In the genomic region with DNA sequence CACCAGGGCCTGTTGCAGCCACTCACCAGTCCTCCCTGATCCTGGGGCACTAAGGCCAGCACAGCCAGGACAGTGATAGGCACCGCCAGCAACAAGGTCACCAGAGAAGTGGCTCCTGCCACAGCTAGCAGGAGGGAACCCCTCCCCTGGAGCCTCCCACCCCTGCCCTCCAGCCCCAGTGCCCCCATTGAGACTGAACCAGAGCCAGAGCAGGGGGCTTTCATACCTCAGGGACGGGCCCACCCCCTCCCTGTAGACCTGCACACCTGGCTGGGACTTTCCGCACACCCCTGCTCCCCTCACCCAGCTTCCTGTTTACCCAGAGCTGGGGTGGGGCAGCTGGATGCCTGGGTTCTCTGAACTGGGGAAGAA, we compare ENCODE assay signal across 8 cellular contexts. TPM values are rescaled to one million over a fixed set of nuclear protein-coding genes. Genes with fewer than 3 reads are reported as not detected.
A peak's percentile ranks its signal among the peaks of the same experiment; 100 is the strongest.
DNase-seq lines count a peak whose midpoint lies in the region; ATAC-seq and TF ChIP-seq lines count a peak whose summit lies in the region.

A gene with protein sequence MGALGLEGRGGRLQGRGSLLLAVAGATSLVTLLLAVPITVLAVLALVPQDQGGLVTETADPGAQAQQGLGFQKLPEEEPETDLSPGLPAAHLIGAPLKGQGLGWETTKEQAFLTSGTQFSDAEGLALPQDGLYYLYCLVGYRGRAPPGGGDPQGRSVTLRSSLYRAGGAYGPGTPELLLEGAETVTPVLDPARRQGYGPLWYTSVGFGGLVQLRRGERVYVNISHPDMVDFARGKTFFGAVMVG (minus strand): TSS at position 195 of the 372 bp plus-strand sequence. CDS start 7 bp downstream, at position 188.

- POLR2A ChIA-PET in activated CD8-positive, alpha-beta T cell treated with anti-CD3 and anti-CD28 coated beads, Interleukin-2, amount 10 ng/mL, durations not matched to agents 7 days and 5 days (lab: Charles Lee), result interaction anchor here (0.8 to 14.3 kb wide), 18 partner anchors 8 to 1389 kb away, joined by 3 to 388 read pairs (median 6); a partner anchor contains a TSS
- POLR2A ChIA-PET in HEK293T (lab: Yijun Ruan, JAX), result interaction anchor here (1.0 to 3.5 kb wide), 4 partner anchors 8 to 40 kb away, joined by 3 to 23 read pairs (median 10); a partner anchor contains a TSS

- ATAC-seq in activated CD8-positive, alpha-beta T cell treated with anti-CD3 and anti-CD28 coated beads, Interleukin-2, amount 10 ng/mL, durations not matched to agents 7 days and 5 days, result peak; percentile 7

- no peaks in the 10 kb centered on the region for H3K27me3 Mint-ChIP-seq in activated CD8-positive, alpha-beta T cell treated with anti-CD3 and anti-CD28 coated beads, Interleukin-2, amount 10 ng/mL, durations not matched to agents 7 days and 5 days (ENCODE audit: low read depth)

- H3K4me1 ChIP-seq in HUES48 (ENCODE audit: control insufficient read depth, insufficient read depth, low read length), result peaks cover 14% of the 10 kb centered on the region

- CTCF ChIA-PET in activated CD8-positive, alpha-beta T cell treated with anti-CD3 and anti-CD28 coated beads, Interleukin-2, amount 10 ng/mL, durations not matched to agents 7 days and 5 days (lab: Charles Lee), result interaction anchor here (0.8 to 24.1 kb wide), 8 partner anchors 1 to 90 kb away, joined by 3 to 928 read pairs (median 96); a partner anchor contains a TSS
- CTCF ChIA-PET in HEK293T (lab: Yijun Ruan, JAX), result interaction anchor here (2.2 to 13.5 kb wide), 2 partner anchors 12 to 14 kb away, joined by 9 to 149 read pairs; a partner anchor contains a TSS

- H3K9me3 Mint-ChIP-seq in activated CD8-positive, alpha-beta T cell treated with anti-CD3 and anti-CD28 coated beads, Interleukin-2, amount 10 ng/mL, durations not matched to agents 7 days and 5 days (ENCODE audit: insufficient read depth), result no peaks in the 10 kb centered on the region

- H3K27me3 ChIP-seq in HUES48 (ENCODE audit: control insufficient read depth, insufficient read depth, low read length), result peaks cover 23% of the 10 kb centered on the region

- peaks cover 72% of the 10 kb centered on the region for H3K4me1 Mint-ChIP-seq in activated CD8-positive, alpha-beta T cell treated with anti-CD3 and anti-CD28 coated beads, Interleukin-2, amount 10 ng/mL, durations not matched to agents 7 days and 5 days (ENCODE audit: low read depth)

- DNase-seq in activated CD8-positive, alpha-beta T cell treated with anti-CD3 and anti-CD28 coated beads, Interleukin-2, amount 10 ng/mL, durations not matched to agents 7 days and 5 days, result peak; percentile 73
- DNase-seq in fibroblast of pulmonary artery (ENCODE audit: low read depth) (no peak), skeletal muscle cell (ENCODE audit: low read depth) (no peak), NCI-H69 (lab: John Stamatoyannopoulos, UW) (no peak), H4 (ENCODE audit: low spot score) (no peak), DMS79 (lab: John Stamatoyannopoulos, UW) (no peak), HEK293T (ENCODE audit: extremely low spot score) (no peak)

- H3K27ac Mint-ChIP-seq in activated CD8-positive, alpha-beta T cell treated with anti-CD3 and anti-CD28 coated beads, Interleukin-2, amount 10 ng/mL, durations not matched to agents 7 days and 5 days, result peak within 1 kb of the TSS; percentile 88

- peak within 1 kb of the TSS; percentile 98 for H3K4me3 Mint-ChIP-seq in activated CD8-positive, alpha-beta T cell treated with anti-CD3 and anti-CD28 coated beads, Interleukin-2, amount 10 ng/mL, durations not matched to agents 7 days and 5 days

- H3K36me3 Mint-ChIP-seq in activated CD8-positive, alpha-beta T cell treated with anti-CD3 and anti-CD28 coated beads, Interleukin-2, amount 10 ng/mL, durations not matched to agents 7 days and 5 days (ENCODE audit: low read depth), result peaks cover 62% of the 10 kb centered on the region

- H3K4me3 ChIP-seq in HUES48 (ENCODE audit: low read depth, low read length) (peak within 1 kb of the TSS; percentile 91), fibroblast of pulmonary artery (replicated peaks; ENCODE audit: low read depth, low read length) (peak within 1 kb of the TSS; percentile 86), skeletal muscle cell (ENCODE audit: low read depth, low read length) (peak within 1 kb of the TSS; percentile 85)

- H3K36me3 ChIP-seq in HUES48 (ENCODE audit: control insufficient read depth, insufficient read depth, low read length), result no peaks in the 10 kb centered on the region

- no peak for TF ChIP-seq CTCF in fibroblast of pulmonary artery (IDR thresholded peaks at IDR 0.05; ENCODE audit: low read length, missing control alignments)

- H3K27ac ChIP-seq in HUES48 (ENCODE audit: low read depth, low read length), result no peak within 1 kb of the TSS

- H3K9me3 ChIP-seq in HUES48 (ENCODE audit: control insufficient read depth, insufficient read depth, low read length), result no peaks in the 10 kb centered on the region

- H3K9ac ChIP-seq in HUES48 (ENCODE audit: low read depth, low read length), result peak within 1 kb of the TSS; percentile 66; the same call in 1 of the 2 replicates

TF ChIP-seq in HEK293T, 16 proteins besides CTCF, POLR2A, EP300 and RAD21:
- no peak for TF ChIP-seq TARDBP (IDR thresholded peaks at IDR 0.05)
- TF ChIP-seq ARNT (IDR thresholded peaks at IDR 0.05), result no peak
- TF ChIP-seq SUZ12 (IDR thresholded peaks at IDR 0.05), result no peak
- no peak for TF ChIP-seq NFRKB (IDR thresholded peaks at IDR 0.05)
- TF ChIP-seq ZNF384 (IDR thresholded peaks at IDR 0.05), result no peak

RNA-seq across cellular contexts. Expression of the gene that starts here (rescaled TPM):
- 100 to 1,000 TPM; 613 to 618 TPM for total RNA-seq in activated CD8-positive, alpha-beta T cell treated with anti-CD3 and anti-CD28 coated beads, Interleukin-2, amount 10 ng/mL, durations not matched to agents 7 days and 5 days
- total RNA-seq in H4 (2014; rRNA removed; shearing (Covaris generic)), result not detected in 2 replicates

Comparison
In these comparisons a context has a peak if more than half of its experiments do, and no peak if none do; other contexts are left out.
1. RNA of the gene that starts here (total RNA-seq): 613 to 618 TPM in activated CD8-positive, alpha-beta T cell treated with anti-CD3 and anti-CD28 coated beads, Interleukin-2, amount 10 ng/mL, durations not matched to agents 7 days and 5 days; not detected in H4; every median in the first group is over 100 times any median in the second.
2. Peak in every context shown above with its lines, with median percentiles within 50 percentile points of each other: H3K4me3 ChIP-seq.